In the genomic region with DNA sequence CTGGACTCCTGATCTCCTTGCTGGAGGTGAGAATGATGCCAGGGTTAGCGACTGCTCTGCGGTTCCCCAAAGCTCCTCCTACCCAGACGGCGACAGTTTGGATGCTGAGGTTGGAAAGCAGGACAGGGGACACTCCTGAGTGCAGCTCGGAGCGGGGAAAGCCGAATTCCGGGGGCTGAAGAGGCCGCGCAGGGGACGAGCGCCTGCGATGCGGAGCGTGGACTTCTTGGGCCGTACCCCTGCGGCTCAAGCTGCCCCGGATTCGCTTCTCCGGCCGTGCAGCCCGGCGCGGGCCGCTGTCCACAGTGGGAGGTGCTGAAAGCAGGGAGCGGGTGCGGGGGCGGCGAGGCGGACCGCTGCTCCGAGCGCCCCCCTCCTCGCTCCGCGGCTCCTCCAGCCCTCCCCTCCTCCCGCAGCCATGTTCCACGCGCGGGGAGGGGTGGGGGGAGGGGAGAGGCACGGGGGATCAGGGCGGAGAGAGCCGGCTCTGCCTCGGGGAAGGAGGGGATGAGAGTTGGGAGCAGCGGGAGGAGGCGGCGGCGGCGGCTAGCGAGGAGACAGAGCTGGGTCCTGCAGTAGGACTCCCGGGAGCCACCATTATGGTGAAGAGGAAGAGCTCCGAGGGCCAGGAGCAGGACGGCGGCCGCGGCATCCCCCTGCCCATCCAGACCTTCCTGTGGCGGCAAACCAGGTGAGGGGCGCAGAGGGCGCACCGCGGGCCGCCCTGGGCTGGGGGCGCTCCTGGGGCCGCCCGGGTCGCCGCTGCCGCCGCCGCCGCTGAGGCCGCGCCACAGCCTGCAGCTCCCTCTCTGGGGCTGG, we compare ENCODE assay signal across 8 cellular contexts.
A peak's percentile ranks its signal among the peaks of the same experiment; 100 is the strongest.
DNase-seq lines count a peak whose midpoint lies in the region; ATAC-seq and TF ChIP-seq lines count a peak whose summit lies in the region.

A gene with protein sequence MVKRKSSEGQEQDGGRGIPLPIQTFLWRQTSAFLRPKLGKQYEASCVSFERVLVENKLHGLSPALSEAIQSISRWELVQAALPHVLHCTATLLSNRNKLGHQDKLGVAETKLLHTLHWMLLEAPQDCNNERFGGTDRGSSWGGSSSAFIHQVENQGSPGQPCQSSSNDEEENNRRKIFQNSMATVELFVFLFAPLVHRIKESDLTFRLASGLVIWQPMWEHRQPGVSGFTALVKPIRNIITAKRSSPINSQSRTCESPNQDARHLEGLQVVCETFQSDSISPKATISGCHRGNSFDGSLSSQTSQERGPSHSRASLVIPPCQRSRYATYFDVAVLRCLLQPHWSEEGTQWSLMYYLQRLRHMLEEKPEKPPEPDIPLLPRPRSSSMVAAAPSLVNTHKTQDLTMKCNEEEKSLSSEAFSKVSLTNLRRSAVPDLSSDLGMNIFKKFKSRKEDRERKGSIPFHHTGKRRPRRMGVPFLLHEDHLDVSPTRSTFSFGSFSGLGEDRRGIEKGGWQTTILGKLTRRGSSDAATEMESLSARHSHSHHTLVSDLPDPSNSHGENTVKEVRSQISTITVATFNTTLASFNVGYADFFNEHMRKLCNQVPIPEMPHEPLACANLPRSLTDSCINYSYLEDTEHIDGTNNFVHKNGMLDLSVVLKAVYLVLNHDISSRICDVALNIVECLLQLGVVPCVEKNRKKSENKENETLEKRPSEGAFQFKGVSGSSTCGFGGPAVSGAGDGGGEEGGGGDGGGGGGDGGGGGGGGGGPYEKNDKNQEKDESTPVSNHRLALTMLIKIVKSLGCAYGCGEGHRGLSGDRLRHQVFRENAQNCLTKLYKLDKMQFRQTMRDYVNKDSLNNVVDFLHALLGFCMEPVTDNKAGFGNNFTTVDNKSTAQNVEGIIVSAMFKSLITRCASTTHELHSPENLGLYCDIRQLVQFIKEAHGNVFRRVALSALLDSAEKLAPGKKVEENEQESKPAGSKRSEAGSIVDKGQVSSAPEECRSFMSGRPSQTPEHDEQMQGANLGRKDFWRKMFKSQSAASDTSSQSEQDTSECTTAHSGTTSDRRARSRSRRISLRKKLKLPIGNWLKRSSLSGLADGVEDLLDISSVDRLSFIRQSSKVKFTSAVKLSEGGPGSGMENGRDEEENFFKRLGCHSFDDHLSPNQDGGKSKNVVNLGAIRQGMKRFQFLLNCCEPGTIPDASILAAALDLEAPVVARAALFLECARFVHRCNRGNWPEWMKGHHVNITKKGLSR (N-terminal part only) (plus strand): TSS at position 359 of the 819 bp plus-strand sequence. CDS start 241 bp downstream, at position 600.

- no peaks in the 10 kb centered on the region for H3K9me3 ChIP-seq in RWPE2 (ENCODE audit: severe bottlenecking)

- H3K4me1 ChIP-seq in RWPE2 (ENCODE audit: insufficient read depth, poor library complexity, severe bottlenecking): no peaks in the 10 kb centered on the region

- TF ChIP-seq CTCF in GM10248 (IDR thresholded peaks at IDR 0.05; ENCODE audit: control extremely low read depth, extremely low read depth, low read depth, missing control alignments) (no peak), RWPE2 (IDR thresholded peaks at IDR 0.05; ENCODE audit: poor library complexity, severe bottlenecking) (no peak)

- no peaks in the 10 kb centered on the region for H3K36me3 ChIP-seq in RWPE2 (ENCODE audit: low read depth)

- CTCF ChIA-PET in GM10248 (lab: Yijun Ruan, JAX): no interaction called here

- POLR2A ChIA-PET in GM10248 (lab: Yijun Ruan, JAX): no interaction called here

- H3K27me3 ChIP-seq in RWPE2 (ENCODE audit: insufficient read depth, poor library complexity, severe bottlenecking): peaks cover 16% of the 10 kb centered on the region

- peak within 1 kb of the TSS; percentile 16 for H3K4me3 ChIP-seq in RWPE2 (ENCODE audit: severe bottlenecking)

- no peak within 1 kb of the TSS for H3K27ac ChIP-seq in RWPE2 (ENCODE audit: poor library complexity, severe bottlenecking)

- ATAC-seq in HG03354 (IDR thresholded peaks at IDR 0.05; ENCODE audit: poor library complexity, severe bottlenecking, unreplicated experiment) (peak; percentile 83), RWPE2 (ENCODE audit: low read depth) (peak; percentile 96), GM21619 (IDR thresholded peaks at IDR 0.05; ENCODE audit: unreplicated experiment) (no peak)

- DNase-seq in GM10248 (ENCODE audit: extremely low spot score) (peak; percentile 43), RWPE2 (ENCODE audit: low spot score) (peak; percentile 63), cortex of kidney (lab: John Stamatoyannopoulos, UW) (peak; percentile 60), kidney tubule cell (ENCODE audit: low spot score) (peak; percentile 58), SW480 (ENCODE audit: low spot score) (no peak)
- peak; percentile 20 for DNase-seq in stimulated activated CD4-positive, alpha-beta T cell treated with anti-CD3 and anti-CD28 coated beads, Interleukin-4, amount 100 ng/mL, for 1 hour
